ENCODE assay signal across 1 cellular context in the genomic region with DNA sequence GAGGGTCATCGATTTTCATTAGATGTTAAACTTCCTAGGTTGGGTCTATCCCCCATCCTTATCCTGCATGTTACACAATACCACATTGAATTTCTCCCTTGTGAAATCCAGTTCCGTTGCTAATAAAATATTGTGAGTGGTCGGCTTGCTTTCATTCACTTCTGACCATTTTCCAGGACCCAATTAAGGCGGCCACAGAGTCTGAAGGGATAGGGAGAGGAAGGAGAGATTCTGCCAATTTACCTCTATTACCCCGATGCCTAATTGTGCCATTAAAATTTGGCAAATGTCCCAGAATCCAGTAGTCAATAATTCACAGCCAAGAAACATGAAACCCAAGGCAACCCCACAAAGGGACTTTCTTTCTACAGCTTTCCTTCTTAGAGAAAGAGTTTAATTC.
TF ChIP-seq lines count a peak whose summit lies in the region.

No MANE protein-coding gene starts in this region.

TF ChIP-seq in GM23338, 12 proteins besides CTCF, POLR2A, EP300 and RAD21 (continued from another document):
- TF ChIP-seq ZNF462 (CRISPR knock-in tag; IDR thresholded peaks at IDR 0.05) = no peak
- TF ChIP-seq STAT1 (IDR thresholded peaks at IDR 0.05; ENCODE audit: unreplicated experiment) = no peak
- no peak for TF ChIP-seq CREB1 (CRISPR knock-in tag; IDR thresholded peaks at IDR 0.05; ENCODE audit: low read depth)
- TF ChIP-seq ZNF114 (CRISPR knock-in tag; IDR thresholded peaks at IDR 0.05) = no peak
- no peak for TF ChIP-seq EZH2phosphoT487 (IDR thresholded peaks at IDR 0.05; ENCODE audit: unreplicated experiment)
- no peak for TF ChIP-seq ZNF331 (CRISPR knock-in tag; IDR thresholded peaks at IDR 0.05; ENCODE audit: low read depth)
- no peak for TF ChIP-seq POLR2AphosphoS5 (IDR thresholded peaks at IDR 0.05; ENCODE audit: low read depth)
TF ChIP-seq in GM23338: peak in this region for 0.
